Comparison of ENCODE assay signal across 2 cellular contexts in the genomic region with DNA sequence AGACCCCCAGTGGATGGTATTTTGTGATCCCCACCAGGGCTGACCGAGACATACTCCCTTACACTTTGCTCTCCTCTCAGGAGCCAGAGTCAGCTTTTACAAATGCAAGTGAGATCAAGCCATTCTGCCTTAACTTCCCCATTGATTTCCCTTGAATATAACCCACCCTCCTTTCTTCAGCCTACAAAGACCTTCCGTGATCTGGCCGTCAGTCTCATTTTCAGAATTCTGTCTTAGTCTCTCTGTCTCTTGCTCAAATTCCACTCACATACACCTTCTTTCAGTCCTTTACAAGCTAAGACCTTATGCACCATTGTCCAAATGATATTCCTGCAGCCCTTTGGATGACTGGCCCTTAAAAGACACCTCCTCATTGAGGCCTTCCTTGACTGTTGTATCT.
TF ChIP-seq lines count a peak whose summit lies in the region.

No MANE protein-coding gene starts in this region.

TF ChIP-seq in HEK293, 187 proteins besides CTCF, POLR2A, EP300 and RAD21:
- TF ChIP-seq ZNF600 (tag by site-specific recombination; IDR thresholded peaks at IDR 0.05) (no peak), ZIC2 (tag by site-specific recombination; IDR thresholded peaks at IDR 0.05) (0 out of 2 replicates have a peak, but pooled peaks have one; percentile 4)
- TF ChIP-seq, protein P1, sequence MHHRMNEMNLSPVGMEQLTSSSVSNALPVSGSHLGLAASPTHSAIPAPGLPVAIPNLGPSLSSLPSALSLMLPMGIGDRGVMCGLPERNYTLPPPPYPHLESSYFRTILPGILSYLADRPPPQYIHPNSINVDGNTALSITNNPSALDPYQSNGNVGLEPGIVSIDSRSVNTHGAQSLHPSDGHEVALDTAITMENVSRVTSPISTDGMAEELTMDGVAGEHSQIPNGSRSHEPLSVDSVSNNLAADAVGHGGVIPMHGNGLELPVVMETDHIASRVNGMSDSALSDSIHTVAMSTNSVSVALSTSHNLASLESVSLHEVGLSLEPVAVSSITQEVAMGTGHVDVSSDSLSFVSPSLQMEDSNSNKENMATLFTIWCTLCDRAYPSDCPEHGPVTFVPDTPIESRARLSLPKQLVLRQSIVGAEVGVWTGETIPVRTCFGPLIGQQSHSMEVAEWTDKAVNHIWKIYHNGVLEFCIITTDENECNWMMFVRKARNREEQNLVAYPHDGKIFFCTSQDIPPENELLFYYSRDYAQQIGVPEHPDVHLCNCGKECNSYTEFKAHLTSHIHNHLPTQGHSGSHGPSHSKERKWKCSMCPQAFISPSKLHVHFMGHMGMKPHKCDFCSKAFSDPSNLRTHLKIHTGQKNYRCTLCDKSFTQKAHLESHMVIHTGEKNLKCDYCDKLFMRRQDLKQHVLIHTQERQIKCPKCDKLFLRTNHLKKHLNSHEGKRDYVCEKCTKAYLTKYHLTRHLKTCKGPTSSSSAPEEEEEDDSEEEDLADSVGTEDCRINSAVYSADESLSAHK (tag by site-specific recombination; IDR thresholded peaks at IDR 0.05) = no peak
- TF ChIP-seq, protein P2, sequence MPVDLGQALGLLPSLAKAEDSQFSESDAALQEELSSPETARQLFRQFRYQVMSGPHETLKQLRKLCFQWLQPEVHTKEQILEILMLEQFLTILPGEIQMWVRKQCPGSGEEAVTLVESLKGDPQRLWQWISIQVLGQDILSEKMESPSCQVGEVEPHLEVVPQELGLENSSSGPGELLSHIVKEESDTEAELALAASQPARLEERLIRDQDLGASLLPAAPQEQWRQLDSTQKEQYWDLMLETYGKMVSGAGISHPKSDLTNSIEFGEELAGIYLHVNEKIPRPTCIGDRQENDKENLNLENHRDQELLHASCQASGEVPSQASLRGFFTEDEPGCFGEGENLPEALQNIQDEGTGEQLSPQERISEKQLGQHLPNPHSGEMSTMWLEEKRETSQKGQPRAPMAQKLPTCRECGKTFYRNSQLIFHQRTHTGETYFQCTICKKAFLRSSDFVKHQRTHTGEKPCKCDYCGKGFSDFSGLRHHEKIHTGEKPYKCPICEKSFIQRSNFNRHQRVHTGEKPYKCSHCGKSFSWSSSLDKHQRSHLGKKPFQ (tag by site-specific recombination; IDR thresholded peaks at IDR 0.05) = no peak
TF ChIP-seq in HEK293: peak in this region for 1.

TF ChIP-seq in K562, 482 proteins besides CTCF, POLR2A, EP300 and RAD21:
- TF ChIP-seq NBN (IDR thresholded peaks at IDR 0.05; ENCODE audit: low read depth) (no peak), ZFP36 (IDR thresholded peaks at IDR 0.05; ENCODE audit: low read depth, low read length, partially characterized antibody) (peak; percentile 44)
